Comparison of ENCODE assay signal across 29 cellular contexts in the genomic region with DNA sequence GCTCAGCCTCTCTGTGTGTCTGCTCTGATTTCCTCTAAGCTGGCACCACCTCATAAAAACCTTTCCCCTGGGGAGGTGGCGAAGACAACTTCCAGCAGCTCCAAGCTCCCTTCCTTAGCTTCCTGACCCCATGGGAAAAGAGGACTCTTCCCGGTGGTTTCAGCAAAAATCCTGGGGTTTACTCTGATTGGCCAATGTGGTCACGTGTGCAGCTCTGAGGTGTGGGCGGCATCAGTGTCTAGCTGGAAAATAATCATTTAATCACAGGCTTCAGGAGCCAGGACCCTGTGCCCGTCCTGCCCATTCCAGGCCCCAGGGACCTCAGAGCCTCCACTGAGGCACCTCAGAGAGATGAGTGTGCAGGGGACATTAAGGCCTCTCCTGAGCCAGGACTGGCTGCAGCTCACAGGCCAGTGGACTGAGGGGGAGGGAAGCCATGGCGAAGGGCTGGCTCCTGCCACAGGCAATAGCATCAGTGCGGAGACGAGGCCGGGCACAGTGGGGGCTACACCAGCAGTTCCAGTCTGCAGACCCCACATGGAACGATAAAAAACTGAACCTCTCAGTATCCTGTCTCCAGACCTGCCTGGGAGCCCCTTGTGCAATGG.
DNase-seq lines count a peak whose midpoint lies in the region; ATAC-seq, FAIRE-seq and TF ChIP-seq lines count a peak whose summit lies in the region.
"Had no signal": no experiment of that assay in that cellular context is flagged by ENCODE, and none has a peak within 500 bp of the region (broad histone marks: within the 10 kb centered on the region; RNA-seq: fewer than 3 reads in every experiment).

No MANE protein-coding gene starts in this region.

- no peak for TF ChIP-seq EP300 in K562 (IDR thresholded peaks at IDR 0.05; ENCODE audit: low read length)

- H3K27me3 ChIP-seq in K562 (ENCODE audit: control insufficient read depth in 2 of 2, insufficient read depth in 2 of 2, low read length in 2 of 2) = peaks cover 0 to 26% of the 10 kb centered on the region in 2 experiments; a peak in 2 of 5 replicates
- H3K27me3 ChIP-seq: cardiac muscle cell, gastrocnemius medialis had no signal

- no peaks in the 10 kb centered on the region for H3K9me1 ChIP-seq in K562 (ENCODE audit: control insufficient read depth, insufficient read depth, low read length)

- BruUV-seq in K562 (replicated peaks; lab: Mats Ljungman, UMichigan) = no TSS peak

- in situ Hi-C loops in GM13976 (cut with MboI; ENCODE audit: low sequenced_read_pairs, unreplicated experiment) = no loop called here
- in situ Hi-C loops in K562 (cut with MboI) = no loop called here

- no peak for TF ChIP-seq POLR2A in K562 (conservative IDR thresholded peaks at IDR 0.05)

- H3K9me3 Mint-ChIP-seq in activated CD4-positive, alpha-beta memory T cell treated with anti-CD3 and anti-CD28 coated beads, Interleukin-2, amount 10 ng/mL, durations not matched to agents 7 days and 5 days = no peaks in the 10 kb centered on the region
- no peaks in the 10 kb centered on the region for H3K9me3 Mint-ChIP-seq in activated CD4-positive, alpha-beta memory T cell treated with anti-CD3 and anti-CD28 coated beads for 36 hours
- H3K9me3 Mint-ChIP-seq: activated naive CD4-positive, alpha-beta T cell treated with anti-CD3 and anti-CD28 coated beads, Interleukin-2, amount 50 U/mL, for 24 hours; activated T-helper 1 cell treated with anti-CD3 and anti-CD28 coated beads, Interleukin-12 subunit alpha, Interleukin-12 subunit beta, Interleukin-2, Interleukin-4 antibody, amounts not matched to agents 30 ng/mL and 10 ng/mL and 1 ng/mL, durations not matched to agents 14 hours and 24 hours and 36 hours; nephron progenitor cell had no signal

- no peak overlapping the region for H2AFZ ChIP-seq in K562 (ENCODE audit: low read depth, low read length)

- H3K27ac Mint-ChIP-seq in activated CD4-positive, alpha-beta memory T cell treated with anti-CD3 and anti-CD28 coated beads, Interleukin-2, amount 10 ng/mL, durations not matched to agents 7 days and 5 days = no peak overlapping the region
- H3K27ac Mint-ChIP-seq in activated CD4-positive, alpha-beta memory T cell treated with anti-CD3 and anti-CD28 coated beads for 36 hours = no peak overlapping the region
- H3K27ac Mint-ChIP-seq: activated naive CD4-positive, alpha-beta T cell treated with anti-CD3 and anti-CD28 coated beads, Interleukin-2, amount 50 U/mL, for 24 hours; activated T-helper 1 cell treated with anti-CD3 and anti-CD28 coated beads, Interleukin-12 subunit alpha, Interleukin-12 subunit beta, Interleukin-2, Interleukin-4 antibody, amounts not matched to agents 30 ng/mL and 10 ng/mL and 1 ng/mL, durations not matched to agents 14 hours and 24 hours and 36 hours; nephron progenitor cell had no signal

- DNase-seq in activated CD4-positive, alpha-beta memory T cell treated with anti-CD3 and anti-CD28 coated beads, Interleukin-2, amount 10 ng/mL, durations not matched to agents 7 days and 5 days = peak; percentile 8
- no peak for DNase-seq in activated CD4-positive, alpha-beta memory T cell treated with anti-CD3 and anti-CD28 coated beads for 36 hours
- peak; percentile 8 for DNase-seq in GM13976 (ENCODE audit: low spot score)
- peak in 3 of 4 experiments; percentile 16 to 37 (median 34) for DNase-seq in K562 (ENCODE audit: extremely low read depth in 1 of 4, low spot score in 3 of 4)
- peak; percentile 58 for DNase-seq in posterior vena cava (ENCODE audit: low spot score)
- no peak for DNase-seq in NCI-H2196 (lab: John Stamatoyannopoulos, UW; ENCODE audit: unreplicated experiment)
- no peak for DNase-seq in RCC 7860 (ENCODE audit: low spot score)
- DNase-seq: 8988T; activated CD4-positive, CD25-positive, alpha-beta regulatory T cell; AML-193; cortex of kidney; DMS79; gastrocnemius medialis; GF-D8; hypothalamus; left ventricle myocardium inferior; NCI-H1105; NCI-H2029 treated with DMSO at 0.1 percent for 48 hours; NCI-H446; NCI-H82; nephron progenitor cell; SW 1271; T1000 had no signal

- no peak overlapping the region for H3K9ac ChIP-seq in K562 (ENCODE audit: insufficient read depth in 1 of 2, low read depth in 2 of 2, low read length in 2 of 2)

- intact Hi-C loops in activated CD4-positive, alpha-beta memory T cell treated with anti-CD3 and anti-CD28 coated beads for 36 hours (cut with micrococcal nuclease) = no loop called here
- intact Hi-C loops in K562 (cut with micrococcal nuclease) (no loop called here), posterior vena cava (cut with DNase I) (no loop called here)

- H3K4me1 ChIP-seq in K562 (replicated peaks in 1 of 2; ENCODE audit: control insufficient read depth in 2 of 2, insufficient read depth in 2 of 2, low read length in 2 of 2) = no peaks in the 10 kb centered on the region
- H3K4me1 ChIP-seq: gastrocnemius medialis, left ventricle myocardium inferior had no signal

- peaks cover 18% of the 10 kb centered on the region for H3K27me3 Mint-ChIP-seq in activated CD4-positive, alpha-beta memory T cell treated with anti-CD3 and anti-CD28 coated beads, Interleukin-2, amount 10 ng/mL, durations not matched to agents 7 days and 5 days
- peaks cover 26% of the 10 kb centered on the region for H3K27me3 Mint-ChIP-seq in activated CD4-positive, alpha-beta memory T cell treated with anti-CD3 and anti-CD28 coated beads for 36 hours

- CTCF ChIA-PET in activated CD4-positive, alpha-beta memory T cell treated with anti-CD3 and anti-CD28 coated beads, Interleukin-2, amount 10 ng/mL, durations not matched to agents 7 days and 5 days (lab: Charles Lee) = no interaction called here
- CTCF ChIA-PET in activated CD4-positive, alpha-beta memory T cell treated with anti-CD3 and anti-CD28 coated beads for 36 hours (lab: Charles Lee) = interaction anchor here (0.8 kb wide), 1 partner anchor 57 kb away, joined by 3 read pairs; no protein-coding TSS in a partner anchor
- CTCF ChIA-PET in K562 (lab: Yijun Ruan, JAX; ENCODE audit: low intra/inter-chr PET ratio) = no interaction called here

- no peaks in the 10 kb centered on the region for H3K79me2 ChIP-seq in K562 (ENCODE audit: control insufficient read depth, insufficient read depth, low read length)

- no peak for TF ChIP-seq CTCF in GM13976 (IDR thresholded peaks at IDR 0.05; ENCODE audit: borderline replicate concordance, control extremely low read depth, extremely low read depth, insufficient read depth, missing control alignments)
- no peak for TF ChIP-seq CTCF in K562 (IDR thresholded peaks at IDR 0.05 in 2 of 3, conservative IDR thresholded peaks at IDR 0.05 in 1 of 3; ENCODE audit: insufficient read depth in 2 of 3, low read depth in 1 of 3, low read length in 3 of 3)

- no peaks in the 10 kb centered on the region for H3K36me3 Mint-ChIP-seq in activated CD4-positive, alpha-beta memory T cell treated with anti-CD3 and anti-CD28 coated beads, Interleukin-2, amount 10 ng/mL, durations not matched to agents 7 days and 5 days (ENCODE audit: low read depth)
- no peaks in the 10 kb centered on the region for H3K36me3 Mint-ChIP-seq in activated CD4-positive, alpha-beta memory T cell treated with anti-CD3 and anti-CD28 coated beads for 36 hours
- H3K36me3 Mint-ChIP-seq: activated naive CD4-positive, alpha-beta T cell treated with anti-CD3 and anti-CD28 coated beads, Interleukin-2, amount 50 U/mL, for 24 hours had no signal

- H3K36me3 ChIP-seq in K562 (ENCODE audit: control insufficient read depth, insufficient read depth, low read length) = no peaks in the 10 kb centered on the region
- H3K36me3 ChIP-seq: cardiac muscle cell, gastrocnemius medialis, left ventricle myocardium inferior had no signal

- H3K4me3 Mint-ChIP-seq in activated CD4-positive, alpha-beta memory T cell treated with anti-CD3 and anti-CD28 coated beads, Interleukin-2, amount 10 ng/mL, durations not matched to agents 7 days and 5 days = no peak overlapping the region
- no peak overlapping the region for H3K4me3 Mint-ChIP-seq in activated CD4-positive, alpha-beta memory T cell treated with anti-CD3 and anti-CD28 coated beads for 36 hours
- H3K4me3 Mint-ChIP-seq: activated naive CD4-positive, alpha-beta T cell treated with anti-CD3 and anti-CD28 coated beads, Interleukin-2, amount 50 U/mL, for 24 hours; activated T-helper 1 cell treated with anti-CD3 and anti-CD28 coated beads, Interleukin-12 subunit alpha, Interleukin-12 subunit beta, Interleukin-2, Interleukin-4 antibody, amounts not matched to agents 30 ng/mL and 10 ng/mL and 1 ng/mL, durations not matched to agents 14 hours and 24 hours and 36 hours; nephron progenitor cell had no signal

- TF ChIP-seq RAD21 in K562 (CRISPR knock-in tag; conservative IDR thresholded peaks at IDR 0.05 in 1 of 2, IDR thresholded peaks at IDR 0.05 in 1 of 2) = no peak

- H3K4me2 ChIP-seq in K562 (ENCODE audit: insufficient read depth, low read length) = no peak overlapping the region

- FAIRE-seq in K562 (lab: Jason Lieb, UNC) (no peak), RCC 7860 (lab: Jason Lieb, UNC) (no peak)
- FAIRE-seq: endometrium had no signal

- no peak overlapping the region for H3K4me3 ChIP-seq in K562
- H3K4me3 ChIP-seq: cardiac muscle cell, gastrocnemius medialis, left ventricle myocardium inferior had no signal

- no peaks in the 10 kb centered on the region for H4K20me1 ChIP-seq in K562 (replicated peaks; ENCODE audit: control insufficient read depth, insufficient read depth, low read length)

- H3K4me1 Mint-ChIP-seq in activated CD4-positive, alpha-beta memory T cell treated with anti-CD3 and anti-CD28 coated beads, Interleukin-2, amount 10 ng/mL, durations not matched to agents 7 days and 5 days = peaks cover 27% of the 10 kb centered on the region
- H3K4me1 Mint-ChIP-seq in activated CD4-positive, alpha-beta memory T cell treated with anti-CD3 and anti-CD28 coated beads for 36 hours (ENCODE audit: low read depth) = peaks cover 23% of the 10 kb centered on the region
- H3K4me1 Mint-ChIP-seq: activated naive CD4-positive, alpha-beta T cell treated with anti-CD3 and anti-CD28 coated beads, Interleukin-2, amount 50 U/mL, for 24 hours had no signal

- ATAC-seq in K562 (no peak), HG03565 (IDR thresholded peaks at IDR 0.05; ENCODE audit: unreplicated experiment) (no peak)
- ATAC-seq: gastrocnemius medialis had no signal

- POLR2A ChIA-PET in activated CD4-positive, alpha-beta memory T cell treated with anti-CD3 and anti-CD28 coated beads, Interleukin-2, amount 10 ng/mL, durations not matched to agents 7 days and 5 days (lab: Charles Lee) = no interaction called here
- POLR2A ChIA-PET in activated CD4-positive, alpha-beta memory T cell treated with anti-CD3 and anti-CD28 coated beads for 36 hours (lab: Charles Lee) = no interaction called here
- POLR2A ChIA-PET in K562 (lab: Yijun Ruan, JAX) = no interaction called here

- 2% methylated on average over 8 of the region's 10 CpGs for WGBS in K562 (ENCODE audit: insufficient coverage, low coverage, missing lambda C conversion rate)

- no peak overlapping the region for H3K27ac ChIP-seq in K562 (ENCODE audit: extremely low read depth, low read depth, low read length)
- H3K27ac ChIP-seq: cardiac muscle cell, gastrocnemius medialis, HL-60, left ventricle myocardium inferior had no signal

- H3K9me3 ChIP-seq in K562 (replicated peaks; ENCODE audit: control insufficient read depth, insufficient read depth, low read depth, low read length) = no peaks in the 10 kb centered on the region
- H3K9me3 ChIP-seq: gastrocnemius medialis, left ventricle myocardium inferior had no signal

TF ChIP-seq in K562, 482 proteins besides CTCF, POLR2A, EP300 and RAD21 (continues in another document):
- TF ChIP-seq ZNF584 (CRISPR knock-in tag; IDR thresholded peaks at IDR 0.05; ENCODE audit: low read depth) (no peak), GATAD2A (IDR thresholded peaks at IDR 0.05) (no peak)

Comparison
In these comparisons a context has a peak if more than half of its experiments do, and no peak if none do; other contexts are left out.
1. DNase-seq: peak in activated CD4-positive, alpha-beta memory T cell treated with anti-CD3 and anti-CD28 coated beads, Interleukin-2, amount 10 ng/mL, durations not matched to agents 7 days and 5 days (single experiment), GM13976 (single experiment), K562 (3 of 4) and posterior vena cava (single experiment); none in activated CD4-positive, alpha-beta memory T cell treated with anti-CD3 and anti-CD28 coated beads for 36 hours (single experiment), NCI-H2196 (single experiment) and RCC 7860 (single experiment).